ENCODE assay signal across 40 cellular contexts in genomic region chr11:17483505-17483904, GRCh38. TPM values are rescaled to one million over a fixed set of nuclear protein-coding genes. Genes with fewer than 3 reads are reported as not detected.
"Had no signal": no experiment of that assay in that cellular context is flagged by ENCODE, and none has a peak within 500 bp of the region (broad histone marks: within the 10 kb centered on the region; RNA-seq: fewer than 3 reads in every experiment).

No MANE protein-coding gene starts in this region.

- H3K4me3 ChIP-seq: MG63 had no signal

- DNase-seq: Karpas-422, Kasumi-1, MG63, MM.1S, MV-4-11, NCI-H1048, NCI-H1092, NCI-H1092 treated with DMSO at 0.1 percent for 48 hours, NCI-H1105, NCI-H1105 treated with DMSO at 0.1 percent for 48 hours, NCI-H1417, NCI-H1417 treated with DMSO at 0.1 percent for 48 hours, NCI-H1436, NCI-H1436 treated with DMSO at 0.1 percent for 48 hours, NCI-H146, NCI-H1694, NCI-H1694 treated with DMSO at 0.1 percent for 48 hours, NCI-H187, NCI-H187 treated with DMSO at 0.1 percent for 48 hours, NCI-H1930, NCI-H2029, NCI-H2029 treated with DMSO at 0.1 percent for 48 hours, NCI-H2081, NCI-H2081 treated with DMSO at 0.1 percent for 48 hours, NCI-H2107, NCI-H2171, NCI-H2171 treated with DMSO at 0.1 percent for 48 hours, NCI-H2227 treated with DMSO at 0.1 percent for 48 hours, NCI-H226, NCI-H345, NCI-H446, NCI-H446 treated with DMSO at 0.1 percent for 48 hours, NCI-H510A, NCI-H510A treated with DMSO at 0.1 percent for 48 hours, NCI-H524, NCI-H524 treated with DMSO at 0.1 percent for 48 hours had no signal

- H3K36me3 ChIP-seq: MG63 had no signal

- H3K9me3 ChIP-seq: MG63 had no signal

- H3K27me3 ChIP-seq: MG63 had no signal

RNA-seq across cellular contexts. Expression of gene ABCC8, which starts 6.9 kb away (rescaled TPM):
- total RNA-seq: LHCN-M2, M059J, MCF 10A, NCI-H460 had no signal
